ENCODE assay signal across 1 cellular context in genomic region chr4:8664031-8664805, GRCh38.
TF ChIP-seq lines count a peak whose summit lies in the region.

No MANE protein-coding gene starts in this region.

TF ChIP-seq in WTC11, 78 proteins besides CTCF, POLR2A, EP300 and RAD21 (continued from another document):
- no peak for TF ChIP-seq OVOL2 (CRISPR knock-in tag; IDR thresholded peaks at IDR 0.05; ENCODE audit: borderline replicate concordance)
- no peak for TF ChIP-seq ZBTB21 (CRISPR knock-in tag; IDR thresholded peaks at IDR 0.05; ENCODE audit: borderline replicate concordance)
- TF ChIP-seq ZMAT4 (CRISPR knock-in tag; IDR thresholded peaks at IDR 0.05): no peak
- TF ChIP-seq E2F4 (CRISPR knock-in tag; IDR thresholded peaks at IDR 0.05; ENCODE audit: borderline replicate concordance, low read depth): no peak
- no peak for TF ChIP-seq ZNF232 (CRISPR knock-in tag; IDR thresholded peaks at IDR 0.05)
- TF ChIP-seq AR (CRISPR knock-in tag; IDR thresholded peaks at IDR 0.05): no peak
- TF ChIP-seq NR2C2 (CRISPR knock-in tag; IDR thresholded peaks at IDR 0.05): no peak
- no peak for TF ChIP-seq RORB (CRISPR knock-in tag; IDR thresholded peaks at IDR 0.05)
- no peak for TF ChIP-seq SMAD3 (CRISPR knock-in tag; IDR thresholded peaks at IDR 0.05; ENCODE audit: borderline replicate concordance)
- TF ChIP-seq GTF2I (CRISPR knock-in tag; conservative IDR thresholded peaks at IDR 0.05): no peak
- no peak for TF ChIP-seq ZNF671 (CRISPR knock-in tag; IDR thresholded peaks at IDR 0.05)
- TF ChIP-seq EMX1 (CRISPR knock-in tag; IDR thresholded peaks at IDR 0.05): no peak
- TF ChIP-seq CDX4 (CRISPR knock-in tag; IDR thresholded peaks at IDR 0.05; ENCODE audit: borderline replicate concordance): no peak
- no peak for TF ChIP-seq ZNF317 (CRISPR knock-in tag; IDR thresholded peaks at IDR 0.05; ENCODE audit: borderline replicate concordance, low read depth)
- no peak for TF ChIP-seq NR1H2 (CRISPR knock-in tag; IDR thresholded peaks at IDR 0.05)
